ENCODE assay signal across 8 cellular contexts in genomic region chr1:227734546-227734857, GRCh38. TPM values are rescaled to one million over a fixed set of nuclear protein-coding genes. Genes with fewer than 3 reads are reported as not detected.
DNase-seq lines count a peak whose midpoint lies in the region; ATAC-seq and TF ChIP-seq lines count a peak whose summit lies in the region.

No MANE protein-coding gene starts in this region.

- peak overlapping the region; percentile 98 for H3K9ac ChIP-seq in OCI-LY3 (ENCODE audit: low read length)

- H3K27me3 ChIP-seq in OCI-LY3 (ENCODE audit: low read depth, low read length), result no peaks in the 10 kb centered on the region
- H3K27me3 ChIP-seq in osteoblast (ENCODE audit: insufficient read depth, low read length), result no peaks in the 10 kb centered on the region

- peak overlapping the region; percentile 97 for H3K4me3 ChIP-seq in OCI-LY3 (ENCODE audit: low read length)
- H3K4me3 ChIP-seq in osteoblast (ENCODE audit: insufficient read depth, low read length), result peak overlapping the region; percentile 93

- H3K79me2 ChIP-seq in OCI-LY3 (ENCODE audit: low read length) (peaks cover 93% of the 10 kb centered on the region), osteoblast (ENCODE audit: insufficient read depth, low read length) (peaks cover 66% of the 10 kb centered on the region)

- H3K9me3 ChIP-seq in OCI-LY3 (ENCODE audit: insufficient read depth, low read length), result no peaks in the 10 kb centered on the region
- H3K9me3 ChIP-seq in osteoblast (ENCODE audit: low read depth, low read length), result no peaks in the 10 kb centered on the region

- H3K36me3 Mint-ChIP-seq in activated T-cell treated with anti-CD3 and anti-CD28 coated beads, Interleukin-2, amount 50 U/mL, for 24 hours (ENCODE audit: low read depth), result peaks cover 58% of the 10 kb centered on the region
- H3K36me3 Mint-ChIP-seq in endothelial cell (ENCODE audit: low read depth, unreplicated experiment), result peaks cover 8% of the 10 kb centered on the region

- H3K4me1 Mint-ChIP-seq in activated T-cell treated with anti-CD3 and anti-CD28 coated beads, Interleukin-2, amount 50 U/mL, for 24 hours (ENCODE audit: low read depth), result peaks cover 48% of the 10 kb centered on the region
- peaks cover 8% of the 10 kb centered on the region for H3K4me1 Mint-ChIP-seq in endothelial cell (ENCODE audit: unreplicated experiment)

- peaks cover 35% of the 10 kb centered on the region for H3K4me1 ChIP-seq in OCI-LY3 (ENCODE audit: low read length)
- H3K4me1 ChIP-seq in osteoblast (ENCODE audit: insufficient read depth, low read length), result peaks cover 13% of the 10 kb centered on the region

- no peak for DNase-seq in activated T-cell treated with anti-CD3 and anti-CD28 coated beads, Interleukin-2, amount 50 U/mL, for 24 hours
- DNase-seq in activated T-cell treated with anti-CD3 and anti-CD28 coated beads, Interleukin-2, amount 50 U/mL, for 1 hour, result no peak
- DNase-seq in endothelial cell (ENCODE audit: low spot score) (no peak), osteoblast (ENCODE audit: insufficient read length, low spot score, missing footprints) (peak; percentile 84), NCI-H2029 treated with DMSO at 0.1 percent for 48 hours (lab: John Stamatoyannopoulos, UW) (no peak), GOT3 (lab: John Stamatoyannopoulos, UW) (no peak)

- no peak for TF ChIP-seq CTCF in OCI-LY3 (IDR thresholded peaks at IDR 0.05; ENCODE audit: low read depth, low read length)
- TF ChIP-seq CTCF in endothelial cell (IDR thresholded peaks at IDR 0.05; ENCODE audit: unreplicated experiment), result no peak
- no peak for TF ChIP-seq CTCF in osteoblast (IDR thresholded peaks at IDR 0.05; ENCODE audit: extremely low read depth, low read depth, low read length)

- H3K27ac Mint-ChIP-seq in activated T-cell treated with anti-CD3 and anti-CD28 coated beads, Interleukin-2, amount 50 U/mL, for 24 hours, result peak overlapping the region; percentile 89
- H3K27ac Mint-ChIP-seq in endothelial cell (ENCODE audit: unreplicated experiment), result no peak overlapping the region

- H3K27me3 Mint-ChIP-seq in activated T-cell treated with anti-CD3 and anti-CD28 coated beads, Interleukin-2, amount 50 U/mL, for 24 hours, result no peaks in the 10 kb centered on the region
- H3K27me3 Mint-ChIP-seq in endothelial cell (ENCODE audit: unreplicated experiment), result peaks cover 6% of the 10 kb centered on the region

- H4K20me1 ChIP-seq in OCI-LY3 (ENCODE audit: insufficient read depth, low read length) (peaks cover 30% of the 10 kb centered on the region), osteoblast (ENCODE audit: insufficient read depth, low read length) (peaks cover 41% of the 10 kb centered on the region)

- no peak for ATAC-seq in GM18909 (IDR thresholded peaks at IDR 0.05; ENCODE audit: poor library complexity, unreplicated experiment)

- H3K27ac ChIP-seq in OCI-LY3 (ENCODE audit: low read length) (peak overlapping the region; percentile 72), osteoblast (ENCODE audit: low read depth, low read length) (peak overlapping the region; percentile 61)

- H3K36me3 ChIP-seq in OCI-LY3 (replicated peaks; ENCODE audit: low read depth, low read length) (peaks cover 56% of the 10 kb centered on the region), osteoblast (ENCODE audit: insufficient read depth, low read length) (peaks cover 15% of the 10 kb centered on the region)

- H3K9me3 Mint-ChIP-seq in activated T-cell treated with anti-CD3 and anti-CD28 coated beads, Interleukin-2, amount 50 U/mL, for 24 hours, result no peaks in the 10 kb centered on the region
- no peaks in the 10 kb centered on the region for H3K9me3 Mint-ChIP-seq in endothelial cell (ENCODE audit: unreplicated experiment)

- peak overlapping the region; percentile 93 for H3K4me3 Mint-ChIP-seq in activated T-cell treated with anti-CD3 and anti-CD28 coated beads, Interleukin-2, amount 50 U/mL, for 24 hours
- H3K4me3 Mint-ChIP-seq in endothelial cell (ENCODE audit: unreplicated experiment), result peak overlapping the region; percentile 93

- H3K4me2 ChIP-seq in OCI-LY3 (ENCODE audit: low read length) (peak overlapping the region; percentile 95), osteoblast (ENCODE audit: insufficient read depth, low read length) (peak overlapping the region; percentile 90)

- H2AFZ ChIP-seq in OCI-LY3 (ENCODE audit: low read depth, low read length) (no peak overlapping the region), osteoblast (ENCODE audit: low read length) (peak overlapping the region; percentile 90)

RNA-seq across cellular contexts. Expression of gene JMJD4, which starts 0.6 kb away (rescaled TPM):
- 13.4 TPM for total RNA-seq in endothelial cell (ENCODE audit: unreplicated experiment)
- 27.5 and 30.4 TPM in 2 replicates for total RNA-seq in osteoblast

RNA-seq across cellular contexts. Expression of gene SNAP47, which starts 0.7 kb away (rescaled TPM):
- total RNA-seq in endothelial cell (ENCODE audit: unreplicated experiment) (32.2 TPM), osteoblast (47.7 and 51.4 TPM in 2 replicates)
